8 cellular contexts compared by ENCODE assay signal in the genomic region with DNA sequence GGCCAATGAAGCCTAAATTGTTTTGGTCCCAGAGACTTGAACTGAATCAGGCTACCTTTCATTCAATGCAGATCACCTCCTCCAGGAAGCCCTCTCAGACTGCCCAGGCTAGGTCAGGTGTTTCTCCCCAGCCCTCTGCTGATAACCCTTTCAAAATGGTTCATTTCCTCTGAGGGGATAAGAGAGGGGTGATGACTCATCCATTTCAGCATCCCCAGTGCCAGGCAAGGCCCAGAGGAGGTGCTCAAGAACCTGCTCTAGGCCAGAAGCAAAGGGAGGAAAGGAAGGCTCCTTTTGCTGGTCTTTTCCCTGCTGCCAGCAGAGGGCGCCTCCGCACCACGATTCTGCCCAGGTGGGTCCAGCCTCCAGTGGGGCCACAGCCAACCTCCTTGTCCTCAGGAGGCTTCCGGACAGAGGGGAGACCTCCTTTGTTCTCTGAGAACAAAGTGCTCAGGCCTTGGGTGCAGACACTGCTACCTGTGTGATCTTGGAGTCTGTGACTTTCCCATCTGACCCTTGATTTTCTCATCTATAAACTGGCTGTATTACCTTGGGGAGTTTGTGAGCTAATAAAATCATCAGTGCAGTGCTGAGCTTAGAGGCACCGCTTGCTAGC. TPM values are rescaled to one million over a fixed set of nuclear protein-coding genes. Genes with fewer than 3 reads are reported as not detected.
DNase-seq lines count a peak whose midpoint lies in the region; ATAC-seq and TF ChIP-seq lines count a peak whose summit lies in the region.

No MANE protein-coding gene starts in this region.

- peak; percentile 72 for ATAC-seq in CD8-positive, alpha-beta T cell
- ATAC-seq in HG03442 (IDR thresholded peaks at IDR 0.05; ENCODE audit: unreplicated experiment) (peak; percentile 68), Panc1 (peak; percentile 95)
- peak; percentile 85 to 92 for ATAC-seq in activated T-cell treated with anti-CD3 and anti-CD28 coated beads, Interleukin-2, amount 50 U/mL, for 4 hours

- no peaks in the 10 kb centered on the region for H3K36me3 ChIP-seq in CD8-positive, alpha-beta T cell (ENCODE audit: insufficient read depth, low read length)
- H3K36me3 ChIP-seq in Panc1 (ENCODE audit: control insufficient read depth, insufficient read depth, low read length) (no peaks in the 10 kb centered on the region), neuronal stem cell (replicated peaks in 1 of 2; ENCODE audit: control insufficient read depth in 2 of 2, insufficient read depth in 2 of 2, low read length in 2 of 2) (no peaks in the 10 kb centered on the region)

- no CpG with 5 or more reads among the region's 5 CpGs for WGBS in neuronal stem cell (ENCODE audit: extremely low coverage in 2 of 2, insufficient read length in 2 of 2, insufficient replicate concordance in 1 of 2), 2 donors

- H3K27ac ChIP-seq in CD8-positive, alpha-beta T cell (ENCODE audit: low read depth, low read length) = no peak overlapping the region
- H3K27ac ChIP-seq in Panc1 (ENCODE audit: low read length) (no peak overlapping the region), neuronal stem cell (replicated peaks; ENCODE audit: low read length) (no peak overlapping the region), substantia nigra (ENCODE audit: low read depth, low read length, poor library complexity, severe bottlenecking) (no peak overlapping the region)

- no peak overlapping the region for H3K14ac ChIP-seq in neuronal stem cell (ENCODE audit: low read length)

- H4K91ac ChIP-seq in neuronal stem cell (ENCODE audit: low read depth, low read length, poor library complexity) = no peak overlapping the region

- no peaks in the 10 kb centered on the region for H3K79me1 ChIP-seq in neuronal stem cell (ENCODE audit: low read depth, low read length)

- H3K36me3 Mint-ChIP-seq in CD8-positive, alpha-beta T cell = no peaks in the 10 kb centered on the region
- H3K36me3 Mint-ChIP-seq in activated T-cell treated with anti-CD3 and anti-CD28 coated beads, Interleukin-2, amount 50 U/mL, for 4 hours (ENCODE audit: insufficient read depth) = no peaks in the 10 kb centered on the region

- H3K23ac ChIP-seq in neuronal stem cell (ENCODE audit: low read depth, low read length, poor library complexity) = no peak overlapping the region

- H4K8ac ChIP-seq in neuronal stem cell (ENCODE audit: low read depth, low read length) = no peak overlapping the region

- no peaks in the 10 kb centered on the region for H3K4me1 Mint-ChIP-seq in CD8-positive, alpha-beta T cell (ENCODE audit: low read depth)
- no peaks in the 10 kb centered on the region for H3K4me1 Mint-ChIP-seq in activated T-cell treated with anti-CD3 and anti-CD28 coated beads, Interleukin-2, amount 50 U/mL, for 4 hours (ENCODE audit: low read depth)

- no peak overlapping the region for H2AFZ ChIP-seq in neuronal stem cell (ENCODE audit: low read length)

- no peak overlapping the region for H3K4ac ChIP-seq in neuronal stem cell (ENCODE audit: low read length)

- no peak overlapping the region for H3K18ac ChIP-seq in neuronal stem cell (ENCODE audit: low read length)

- H2BK5ac ChIP-seq in neuronal stem cell (ENCODE audit: low read length) = no peak overlapping the region

- BruUV-seq in Panc1 (replicated peaks; lab: Mats Ljungman, UMichigan) = no TSS peak

- peaks cover 4% of the 10 kb centered on the region for H3K9me3 Mint-ChIP-seq in CD8-positive, alpha-beta T cell
- peaks cover 4% of the 10 kb centered on the region for H3K9me3 Mint-ChIP-seq in activated T-cell treated with anti-CD3 and anti-CD28 coated beads, Interleukin-2, amount 50 U/mL, for 4 hours

- POLR2A ChIA-PET in CD8-positive, alpha-beta T cell (lab: Charles Lee) = interaction anchor here (0.5 kb wide), 1 partner anchor 77 kb away, joined by 3 read pairs; no protein-coding TSS in a partner anchor
- POLR2A ChIA-PET in Panc1 (lab: Charles Lee) = interaction anchor here (0.6 kb wide), 1 partner anchor 124 kb away, joined by 3 read pairs; no protein-coding TSS in a partner anchor

- peak; percentile 26 to 72 (median 51) for DNase-seq in CD8-positive, alpha-beta T cell
- DNase-seq in Panc1 (ENCODE audit: low read depth, low spot score) = peak; percentile 59
- peak; percentile 47 for DNase-seq in activated T-cell treated with anti-CD3 and anti-CD28 coated beads, Interleukin-2, amount 50 U/mL, for 4 hours
- DNase-seq in fibroblast of mammary gland (ENCODE audit: low read depth) = peak; percentile 67
- DNase-seq in neuronal stem cell (ENCODE audit: low spot score) = peak; percentile 43
- DNase-seq in substantia nigra (lab: John Stamatoyannopoulos, UW) = peak in 38 of 49 donors; percentile 3 to 74 (median 29)
- DNase-seq in DMS153 (lab: John Stamatoyannopoulos, UW) = no peak

- H3K9me3 ChIP-seq in CD8-positive, alpha-beta T cell (ENCODE audit: low read length) = no peaks in the 10 kb centered on the region
- H3K9me3 ChIP-seq in Panc1 (ENCODE audit: control insufficient read depth, insufficient read depth, low read depth, low read length) (no peaks in the 10 kb centered on the region), neuronal stem cell (replicated peaks in 1 of 2; ENCODE audit: control insufficient read depth in 2 of 2, insufficient read depth in 1 of 2, low read depth in 1 of 2, low read length in 2 of 2) (no peaks in the 10 kb centered on the region)

- TF ChIP-seq CTCF in CD8-positive, alpha-beta T cell (IDR thresholded peaks at IDR 0.05) = peak; percentile 84
- TF ChIP-seq CTCF in Panc1 (IDR thresholded peaks at IDR 0.05) (peak; percentile 96), fibroblast of mammary gland (conservative IDR thresholded peaks at IDR 0.05; ENCODE audit: control insufficient read depth, insufficient read depth, low read depth, low read length) (peak; percentile 93)

- H2BK15ac ChIP-seq in neuronal stem cell (ENCODE audit: low read length) = no peak overlapping the region

- peaks cover 9% of the 10 kb centered on the region for H3K27me3 Mint-ChIP-seq in CD8-positive, alpha-beta T cell (ENCODE audit: low read depth)
- peaks cover 5% of the 10 kb centered on the region for H3K27me3 Mint-ChIP-seq in activated T-cell treated with anti-CD3 and anti-CD28 coated beads, Interleukin-2, amount 50 U/mL, for 4 hours (ENCODE audit: low read depth)

- no peak overlapping the region for H2BK120ac ChIP-seq in neuronal stem cell (ENCODE audit: low read depth, low read length)

- H2AK5ac ChIP-seq in neuronal stem cell (ENCODE audit: low read depth, low read length) = no peak overlapping the region

- CTCF ChIA-PET in CD8-positive, alpha-beta T cell (lab: Charles Lee) = interaction anchor here (0.6 to 1.3 kb wide), 10 partner anchors 9 to 1081 kb away, joined by 3 to 13 read pairs (median 4); no protein-coding TSS in a partner anchor
- CTCF ChIA-PET in Panc1 (lab: Charles Lee) = interaction anchor here (0.7 to 1.0 kb wide), 2 partner anchors 79 to 112 kb away, joined by 3 to 13 read pairs; no protein-coding TSS in a partner anchor

- intact Hi-C loops in CD8-positive, alpha-beta T cell (cut with DNase I, micrococcal nuclease) = loop anchor here in 1 of 2 experiments (2.0 to 5.0 kb wide), 2 partner anchors 608 to 1087 kb away; no protein-coding TSS in a partner anchor
- intact Hi-C loops in Panc1 (cut with micrococcal nuclease; ENCODE audit: unreplicated experiment) = loop anchor here (1.0 to 5.0 kb wide), 2 partner anchors 112 to 158 kb away; no protein-coding TSS in a partner anchor

- no peak overlapping the region for H3K4me3 ChIP-seq in CD8-positive, alpha-beta T cell (ENCODE audit: low read depth, low read length)
- H3K4me3 ChIP-seq in Panc1 (ENCODE audit: low read depth in 2 of 2, low read length in 2 of 2) (no peak overlapping the region), fibroblast of mammary gland (ENCODE audit: control insufficient read depth, low read depth, low read length) (no peak overlapping the region), neuronal stem cell (ENCODE audit: low read length in 2 of 2) (no peak overlapping the region)

- no peaks in the 10 kb centered on the region for H3K27me3 ChIP-seq in CD8-positive, alpha-beta T cell (ENCODE audit: insufficient read depth, low read length)
- no peaks in the 10 kb centered on the region for H3K27me3 ChIP-seq in Panc1 (ENCODE audit: control insufficient read depth, insufficient read depth, low read length)
- no peaks in the 10 kb centered on the region for H3K27me3 ChIP-seq in neuronal stem cell (ENCODE audit: control insufficient read depth in 3 of 3, insufficient read depth in 3 of 3, low read depth in 1 of 3, low read length in 3 of 3)

- no peaks in the 10 kb centered on the region for H3K4me1 ChIP-seq in CD8-positive, alpha-beta T cell (ENCODE audit: insufficient read depth, low read length)
- H3K4me1 ChIP-seq in Panc1 (ENCODE audit: control insufficient read depth, insufficient read depth, low read length) = no peaks in the 10 kb centered on the region
- no peaks in the 10 kb centered on the region for H3K4me1 ChIP-seq in neuronal stem cell (ENCODE audit: control insufficient read depth in 2 of 2, insufficient read depth in 1 of 2, low read depth in 1 of 2, low read length in 2 of 2)

- H3K4me3 Mint-ChIP-seq in CD8-positive, alpha-beta T cell = no peak overlapping the region
- no peak overlapping the region for H3K4me3 Mint-ChIP-seq in activated T-cell treated with anti-CD3 and anti-CD28 coated beads, Interleukin-2, amount 50 U/mL, for 4 hours

- no peak overlapping the region for H3K27ac Mint-ChIP-seq in CD8-positive, alpha-beta T cell

- no peak overlapping the region for H2BK12ac ChIP-seq in neuronal stem cell (ENCODE audit: low read length)

- no peak overlapping the region for H3K9ac ChIP-seq in neuronal stem cell (ENCODE audit: low read depth, low read length, poor library complexity)

- in situ Hi-C loops in Panc1 (cut with HindIII; ENCODE audit: low pct_unique_long_range_greater_than_20kb, low sequenced_read_pairs) = no loop called here

- H3K4me2 ChIP-seq in neuronal stem cell (ENCODE audit: insufficient read depth, low read length, poor library complexity, severe bottlenecking) = no peak overlapping the region

RNA-seq across cellular contexts. Expression of a gene that starts 45.3 kb away (rescaled TPM):
- not detected for total RNA-seq in CD8-positive, alpha-beta T cell
- 5.9 TPM for total RNA-seq in Panc1 (2021; ENCODE audit: unreplicated experiment)
- polyA plus RNA-seq in Panc1 (2012; ENCODE audit: insufficient read length) = 7.2 TPM
- under 1 TPM in 2 of 3 donors, not detected in 1; 0.08 to 0.24 TPM for total RNA-seq in activated T-cell treated with anti-CD3 and anti-CD28 coated beads, Interleukin-2, amount 50 U/mL, for 4 hours
- polyA plus RNA-seq in neuronal stem cell (2013, experiment 1 of 2) = 14.6 TPM
- polyA plus RNA-seq in neuronal stem cell (2013, experiment 2 of 2) = 14.8 TPM

RNA-seq across cellular contexts. Expression of a gene that starts 54.7 kb away (rescaled TPM):
- 10 to 100 TPM; 25.4 to 28.0 TPM for total RNA-seq in CD8-positive, alpha-beta T cell
- total RNA-seq in Panc1 (2021; ENCODE audit: unreplicated experiment) = 116 TPM
- 106 TPM for polyA plus RNA-seq in Panc1 (2012; ENCODE audit: insufficient read length)
- total RNA-seq in activated T-cell treated with anti-CD3 and anti-CD28 coated beads, Interleukin-2, amount 50 U/mL, for 4 hours = 100 to 1,000 TPM; 114 to 130 (median 122) TPM
- polyA plus RNA-seq in neuronal stem cell (2013, experiment 1 of 2) = 122 TPM
- 124 TPM for polyA plus RNA-seq in neuronal stem cell (2013, experiment 2 of 2)
